Comparison of ENCODE assay signal across 1 cellular context in the genomic region with DNA sequence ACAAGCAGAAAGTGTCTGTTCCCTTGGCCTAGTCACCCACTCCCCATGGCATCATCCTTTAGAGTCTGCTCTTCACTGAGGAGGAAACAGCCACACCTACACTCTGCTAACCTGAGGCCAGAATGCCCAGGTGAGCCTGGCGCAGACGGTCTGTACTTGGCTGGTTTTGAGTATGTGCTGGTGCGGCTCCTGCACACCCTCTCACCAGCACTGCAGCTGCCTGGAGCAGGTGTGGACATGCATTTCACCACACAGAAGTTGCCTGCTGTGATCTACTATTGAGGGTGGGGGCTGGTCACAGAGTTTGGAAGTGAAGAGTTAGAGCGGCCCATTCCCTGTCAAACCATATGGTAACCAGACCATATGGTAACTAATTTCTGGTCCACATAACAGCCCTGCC.
TF ChIP-seq lines count a peak whose summit lies in the region.

No MANE protein-coding gene starts in this region.

TF ChIP-seq in GM12891, 5 proteins besides CTCF, POLR2A, EP300 and RAD21 (continued from another document):
- no peak for TF ChIP-seq POU2F2 (IDR thresholded peaks at IDR 0.05; ENCODE audit: low read depth, low read length)
- TF ChIP-seq POLR2AphosphoS5 (IDR thresholded peaks at IDR 0.05; ENCODE audit: low read depth, low read length): no peak
- TF ChIP-seq SPI1 (IDR thresholded peaks at IDR 0.05; ENCODE audit: low read depth, low read length): no peak
